In genomic region chr14:24196071-24197061, GRCh38 we compare ENCODE assay signal across 8 cellular contexts. TPM values are rescaled to one million over a fixed set of nuclear protein-coding genes. Genes with fewer than 3 reads are reported as not detected.
DNase-seq lines count a peak whose midpoint lies in the region; ATAC-seq lines count a peak whose summit lies in the region.

No MANE protein-coding gene starts in this region.

- H3K4me1 ChIP-seq in iPS-18a (ENCODE audit: control insufficient read depth, low read depth, low read length): no peaks in the 10 kb centered on the region

- H3K27me3 Mint-ChIP-seq in IgD-negative memory B cell: no peaks in the 10 kb centered on the region

- ATAC-seq in GM19395 (IDR thresholded peaks at IDR 0.05; ENCODE audit: unreplicated experiment): peak; percentile 32
- peak; percentile 11 for ATAC-seq in stimulated activated effector memory CD8-positive, alpha-beta T cell treated with anti-CD3 and anti-CD28 coated beads, Interleukin-12 subunit alpha, Interleukin-12 subunit beta, amount 100 ng/mL, for 72 hours

- peak overlapping the region; percentile 79 for H3K9ac ChIP-seq in iPS-18a (ENCODE audit: low read length)

- no peaks in the 10 kb centered on the region for H3K9me3 Mint-ChIP-seq in IgD-negative memory B cell
- peaks cover 4% of the 10 kb centered on the region for H3K9me3 Mint-ChIP-seq in stimulated activated effector memory CD8-positive, alpha-beta T cell treated with anti-CD3 and anti-CD28 coated beads, Interleukin-12 subunit alpha, Interleukin-12 subunit beta, amount 100 ng/mL, for 72 hours

- H3K27me3 ChIP-seq in iPS-18a (ENCODE audit: control insufficient read depth, insufficient read depth, low read length): no peaks in the 10 kb centered on the region

- peak overlapping the region; percentile 95 for H3K27ac ChIP-seq in adipose tissue (ENCODE audit: low read depth, low read length)
- H3K27ac ChIP-seq in iPS-18a (ENCODE audit: low read length): peak overlapping the region; percentile 10

- peaks cover 14% of the 10 kb centered on the region for H3K36me3 ChIP-seq in iPS-18a (ENCODE audit: control insufficient read depth, low read depth, low read length)

- H3K4me1 Mint-ChIP-seq in IgD-negative memory B cell: peaks cover 30 to 31% (median 31%) of the 10 kb centered on the region in 3 donors
- peaks cover 55% of the 10 kb centered on the region for H3K4me1 Mint-ChIP-seq in stimulated activated effector memory CD8-positive, alpha-beta T cell treated with anti-CD3 and anti-CD28 coated beads, Interleukin-12 subunit alpha, Interleukin-12 subunit beta, amount 100 ng/mL, for 72 hours

- peak; percentile 37 for DNase-seq in DMS79 treated with DMSO at 0.1 percent for 48 hours (lab: John Stamatoyannopoulos, UW)
- no peak for DNase-seq in stimulated activated effector memory CD8-positive, alpha-beta T cell treated with anti-CD3 and anti-CD28 coated beads, Interleukin-12 subunit alpha, Interleukin-12 subunit beta, amount 100 ng/mL, for 72 hours (ENCODE audit: low spot score in 2 of 2)
- DNase-seq in DMS153 (lab: John Stamatoyannopoulos, UW): no peak
- no peak for DNase-seq in posterior vena cava (ENCODE audit: low spot score)

- no peaks in the 10 kb centered on the region for H3K9me3 ChIP-seq in iPS-18a (ENCODE audit: control insufficient read depth, low read depth, low read length)

- H3K4me3 Mint-ChIP-seq in IgD-negative memory B cell: peak overlapping the region; percentile 93 to 97 (median 96)
- H3K4me3 Mint-ChIP-seq in stimulated activated effector memory CD8-positive, alpha-beta T cell treated with anti-CD3 and anti-CD28 coated beads, Interleukin-12 subunit alpha, Interleukin-12 subunit beta, amount 100 ng/mL, for 72 hours: peak overlapping the region; percentile 78

- peak overlapping the region; percentile 90 for H3K4me3 ChIP-seq in iPS-18a (ENCODE audit: low read length)

- no peaks in the 10 kb centered on the region for H3K36me3 Mint-ChIP-seq in IgD-negative memory B cell
- peaks cover 91% of the 10 kb centered on the region for H3K36me3 Mint-ChIP-seq in stimulated activated effector memory CD8-positive, alpha-beta T cell treated with anti-CD3 and anti-CD28 coated beads, Interleukin-12 subunit alpha, Interleukin-12 subunit beta, amount 100 ng/mL, for 72 hours

- intact Hi-C loops in posterior vena cava (cut with DNase I): no loop called here

- peak overlapping the region; percentile 99 for H3K27ac Mint-ChIP-seq in IgD-negative memory B cell
- peak overlapping the region; percentile 99 for H3K27ac Mint-ChIP-seq in stimulated activated effector memory CD8-positive, alpha-beta T cell treated with anti-CD3 and anti-CD28 coated beads, Interleukin-12 subunit alpha, Interleukin-12 subunit beta, amount 100 ng/mL, for 72 hours

- 22 to 35% (median 34%) methylated on average over 33 of the region's 33 CpGs for WGBS in adipose tissue, 3 donors

RNA-seq across cellular contexts. Expression of gene TM9SF1, which starts 1.1 kb away (rescaled TPM):
- polyA plus RNA-seq in IgD-negative memory B cell (25.1 TPM), adipose tissue (10 to 100 TPM; 13.6 to 44.0 (median 37.7) TPM)
- 10 to 100 TPM; 30.1 to 35.2 TPM for total RNA-seq in posterior vena cava

RNA-seq across cellular contexts. Expression of gene IPO4, which starts 7.8 kb away (rescaled TPM):
- polyA plus RNA-seq in IgD-negative memory B cell (15.8 TPM), adipose tissue (10 to 100 TPM; 11.7 to 36.1 (median 26.7) TPM)
- total RNA-seq in posterior vena cava: 10 to 100 TPM; 24.9 to 30.6 TPM

RNA-seq across cellular contexts. Expression of gene TSSK4, which starts 9.1 kb away (rescaled TPM):
- polyA plus RNA-seq in IgD-negative memory B cell: 0.84 TPM
- polyA plus RNA-seq in adipose tissue: under 1 TPM in 2 of 3 donors, not detected in 1; 0.05 to 0.06 TPM
- not detected for total RNA-seq in posterior vena cava

RNA-seq across cellular contexts. Expression of gene CHMP4A, which starts 16.9 kb away (rescaled TPM):
- 170 TPM for polyA plus RNA-seq in IgD-negative memory B cell
- 100 to 1,000 TPM in 1 of 3 donors, 10 to 100 TPM in 2; 59.6 to 108 (median 85.4) TPM for polyA plus RNA-seq in adipose tissue
- 10 to 100 TPM; 41.8 to 42.7 TPM for total RNA-seq in posterior vena cava

RNA-seq across cellular contexts. Expression of gene MDP1, which starts 19.5 kb away (rescaled TPM):
- polyA plus RNA-seq in IgD-negative memory B cell: 33.5 TPM
- 10 to 100 TPM; 17.7 to 47.6 (median 21.9) TPM for polyA plus RNA-seq in adipose tissue
- 10 to 100 TPM; 22.1 to 23.1 TPM for total RNA-seq in posterior vena cava
